8 cellular contexts compared by ENCODE assay signal in the genomic region with DNA sequence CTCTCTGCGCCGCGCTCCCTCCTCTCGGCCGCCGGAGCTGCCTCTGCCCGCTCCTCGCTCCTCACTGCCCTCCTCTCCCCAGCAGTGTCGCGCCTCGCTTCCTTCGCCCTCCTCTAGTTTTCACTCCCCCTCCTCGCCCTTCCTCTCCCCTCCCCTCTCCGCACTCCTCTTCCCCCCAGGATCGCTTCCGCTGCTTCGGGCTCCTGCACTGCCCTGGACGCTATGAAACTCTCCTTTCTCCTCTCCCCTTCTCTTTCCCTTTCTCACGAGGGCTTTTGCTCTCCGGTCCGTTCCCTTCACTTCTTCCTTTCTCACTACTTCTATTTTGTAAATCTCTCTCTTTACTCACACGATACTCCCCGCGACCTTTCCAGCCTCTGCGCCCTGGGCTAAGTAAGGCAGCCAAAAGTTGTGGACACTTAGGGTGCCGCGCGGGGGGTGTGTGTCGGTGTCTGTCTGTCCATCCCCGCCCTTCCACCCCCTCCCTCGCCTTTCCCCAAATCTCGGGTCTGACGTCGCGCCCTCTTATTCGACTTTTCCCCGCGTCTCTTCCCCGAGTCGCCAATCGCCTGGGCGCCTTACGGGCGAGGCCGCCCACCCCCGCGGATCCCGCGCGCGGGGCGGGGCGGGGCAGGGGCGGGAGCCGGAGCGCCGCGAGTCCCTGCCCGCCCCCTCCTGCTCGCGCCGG. TPM values are rescaled to one million over a fixed set of nuclear protein-coding genes. Genes with fewer than 3 reads are reported as not detected.
DNase-seq lines count a peak whose midpoint lies in the region; ATAC-seq and TF ChIP-seq lines count a peak whose summit lies in the region.

A gene (minus strand): TSS at position 458 of the 688 bp plus-strand sequence. CDS start 737 bp downstream, outside the sequence.

- H3K27me3 Mint-ChIP-seq in activated T-cell treated with anti-CD3 and anti-CD28 coated beads, Interleukin-2, amount 50 U/mL, for 24 hours, result peaks cover 83% of the 10 kb centered on the region

- no peaks in the 10 kb centered on the region for H3K9me3 ChIP-seq in osteoblast (ENCODE audit: low read depth, low read length)

- peaks cover 32% of the 10 kb centered on the region for H3K36me3 ChIP-seq in osteoblast (ENCODE audit: insufficient read depth, low read length)

- H3K79me2 ChIP-seq in osteoblast (ENCODE audit: insufficient read depth, low read length), result peaks cover 42% of the 10 kb centered on the region

- DNase-seq in activated T-cell treated with anti-CD3 and anti-CD28 coated beads, Interleukin-2, amount 50 U/mL, for 24 hours, result no peak
- no peak for DNase-seq in activated T-cell treated with anti-CD3 and anti-CD28 coated beads for 4 hours
- peak; percentile 87 for DNase-seq in NCI-H2171 (lab: John Stamatoyannopoulos, UW)
- DNase-seq in activated T-cell treated with anti-CD3 and anti-CD28 coated beads, Interleukin-2, amount 50 U/mL, for 48 hours, result peak; percentile 39
- peak; percentile 24 for DNase-seq in glomerular visceral epithelial cell (ENCODE audit: extremely low spot score)
- DNase-seq in osteoblast (ENCODE audit: insufficient read length, low spot score, missing footprints), result peak; percentile 100

- peaks cover 21% of the 10 kb centered on the region for H4K20me1 ChIP-seq in osteoblast (ENCODE audit: insufficient read depth, low read length)

- H3K36me3 Mint-ChIP-seq in activated T-cell treated with anti-CD3 and anti-CD28 coated beads, Interleukin-2, amount 50 U/mL, for 24 hours (ENCODE audit: low read depth), result no peaks in the 10 kb centered on the region

- peaks cover 18% of the 10 kb centered on the region for H3K4me1 ChIP-seq in osteoblast (ENCODE audit: insufficient read depth, low read length)

- H3K4me3 ChIP-seq in osteoblast (ENCODE audit: insufficient read depth, low read length), result peak within 1 kb of the TSS; percentile 85

- peak within 1 kb of the TSS; percentile 62 for H3K4me3 Mint-ChIP-seq in activated T-cell treated with anti-CD3 and anti-CD28 coated beads, Interleukin-2, amount 50 U/mL, for 24 hours

- no peaks in the 10 kb centered on the region for H3K27me3 ChIP-seq in osteoblast (ENCODE audit: insufficient read depth, low read length)

- H3K27ac Mint-ChIP-seq in activated T-cell treated with anti-CD3 and anti-CD28 coated beads, Interleukin-2, amount 50 U/mL, for 24 hours, result peak within 1 kb of the TSS; percentile 56

- peak within 1 kb of the TSS; percentile 97 for H3K27ac ChIP-seq in osteoblast (ENCODE audit: low read depth, low read length)

- no peak for TF ChIP-seq CTCF in osteoblast (IDR thresholded peaks at IDR 0.05; ENCODE audit: extremely low read depth, low read depth, low read length)

- H3K4me1 Mint-ChIP-seq in activated T-cell treated with anti-CD3 and anti-CD28 coated beads, Interleukin-2, amount 50 U/mL, for 24 hours (ENCODE audit: low read depth), result peaks cover 41% of the 10 kb centered on the region

- peak within 1 kb of the TSS; percentile 94 for H3K4me2 ChIP-seq in osteoblast (ENCODE audit: insufficient read depth, low read length)

- peak within 1 kb of the TSS; percentile 88 for H2AFZ ChIP-seq in osteoblast (ENCODE audit: low read length)

- ATAC-seq in GM21529 (IDR thresholded peaks at IDR 0.05; ENCODE audit: unreplicated experiment) (no peak), HG02623 (IDR thresholded peaks at IDR 0.05; ENCODE audit: unreplicated experiment) (no peak)

- H3K9me3 Mint-ChIP-seq in activated T-cell treated with anti-CD3 and anti-CD28 coated beads, Interleukin-2, amount 50 U/mL, for 24 hours, result no peaks in the 10 kb centered on the region

RNA-seq across cellular contexts. Expression of the gene that starts here (rescaled TPM):
- 68.4 and 71.7 TPM in 2 replicates for total RNA-seq in osteoblast

Comparison
In these comparisons a context has a peak if more than half of its experiments do, and no peak if none do; other contexts are left out.
1. DNase-seq: peak in NCI-H2171 (single experiment), activated T-cell treated with anti-CD3 and anti-CD28 coated beads, Interleukin-2, amount 50 U/mL, for 48 hours (2 of 2), glomerular visceral epithelial cell (single experiment) and osteoblast (single experiment); none in activated T-cell treated with anti-CD3 and anti-CD28 coated beads, Interleukin-2, amount 50 U/mL, for 24 hours (single experiment) and activated T-cell treated with anti-CD3 and anti-CD28 coated beads for 4 hours (single experiment).